ENCODE assay signal across 14 cellular contexts in the genomic region with DNA sequence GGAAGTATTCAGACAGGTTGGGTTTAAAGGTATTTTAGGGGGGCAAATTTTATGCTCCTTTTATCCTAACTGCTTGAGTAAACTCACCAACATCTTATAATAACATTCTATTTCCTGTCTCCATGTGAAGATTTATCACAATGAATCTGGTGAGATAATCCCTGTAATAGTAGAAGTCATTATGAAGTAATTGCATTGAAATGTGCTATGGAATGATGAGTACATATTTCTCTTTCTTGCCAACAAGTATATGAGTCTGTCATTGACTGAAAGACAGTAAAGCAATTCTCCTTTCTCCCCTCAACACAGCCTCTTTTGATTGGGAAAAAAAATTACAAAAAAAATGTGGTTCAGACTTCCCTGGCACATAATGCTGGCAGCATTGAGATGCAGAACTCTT.
A peak's percentile ranks its signal among the peaks of the same experiment; 100 is the strongest.
DNase-seq lines count a peak whose midpoint lies in the region; ATAC-seq and TF ChIP-seq lines count a peak whose summit lies in the region.
"Had no signal": no experiment of that assay in that cellular context is flagged by ENCODE, and none has a peak within 500 bp of the region (broad histone marks: within the 10 kb centered on the region; RNA-seq: fewer than 3 reads in every experiment).

No MANE protein-coding gene starts in this region.

- H3K9me3 Mint-ChIP-seq in effector memory CD8-positive, alpha-beta T cell, result peaks cover 0 to 2% of the 10 kb centered on the region in 2 donors
- H3K9me3 Mint-ChIP-seq: activated naive CD8-positive, alpha-beta T cell treated with anti-CD3 and anti-CD28 coated beads, Interleukin-2, amount 10 ng/mL, durations not matched to agents 7 days and 5 days; CD8-positive, alpha-beta memory T cell had no signal

- H3K36me3 ChIP-seq in left ventricle myocardium inferior, result no peaks in the 10 kb centered on the region

- H3K27ac Mint-ChIP-seq in effector memory CD8-positive, alpha-beta T cell, result no peak overlapping the region
- H3K27ac Mint-ChIP-seq: activated naive CD8-positive, alpha-beta T cell treated with anti-CD3 and anti-CD28 coated beads, Interleukin-2, amount 10 ng/mL, durations not matched to agents 7 days and 5 days; CD8-positive, alpha-beta memory T cell had no signal

- no peaks in the 10 kb centered on the region for H3K27me3 ChIP-seq in left ventricle myocardium inferior (ENCODE audit: low read depth)

- no peaks in the 10 kb centered on the region for H3K27me3 Mint-ChIP-seq in effector memory CD8-positive, alpha-beta T cell

- intact Hi-C loops in left ventricle myocardium inferior (cut with micrococcal nuclease), result no loop called here

- ATAC-seq in effector memory CD8-positive, alpha-beta T cell (replicated peaks), result no peak
- ATAC-seq: psoas muscle; stimulated activated naive CD8-positive, alpha-beta T cell treated with anti-CD3 and anti-CD28 coated beads, Interleukin-15, Interleukin-2, amounts not matched to agents 100 U/mL and 50 U/mL, for 24 hours had no signal

- H3K36me3 Mint-ChIP-seq in effector memory CD8-positive, alpha-beta T cell (ENCODE audit: insufficient read depth), result no peaks in the 10 kb centered on the region
- H3K36me3 Mint-ChIP-seq: activated naive CD8-positive, alpha-beta T cell treated with anti-CD3 and anti-CD28 coated beads, Interleukin-2, amount 10 ng/mL, durations not matched to agents 7 days and 5 days; CD8-positive, alpha-beta memory T cell had no signal

- no peak overlapping the region for H3K4me3 Mint-ChIP-seq in effector memory CD8-positive, alpha-beta T cell
- H3K4me3 Mint-ChIP-seq: activated naive CD8-positive, alpha-beta T cell treated with anti-CD3 and anti-CD28 coated beads, Interleukin-2, amount 10 ng/mL, durations not matched to agents 7 days and 5 days; CD8-positive, alpha-beta memory T cell had no signal

- H3K4me1 Mint-ChIP-seq in effector memory CD8-positive, alpha-beta T cell (ENCODE audit: low read depth in 2 of 2), result no peaks in the 10 kb centered on the region
- H3K4me1 Mint-ChIP-seq: CD8-positive, alpha-beta memory T cell had no signal

- no peaks in the 10 kb centered on the region for H3K9me3 ChIP-seq in left ventricle myocardium inferior (replicated peaks)
- H3K9me3 ChIP-seq: psoas muscle had no signal

- H3K27ac ChIP-seq in epithelial cell of prostate, result peak overlapping the region; percentile 88
- no peak overlapping the region for H3K27ac ChIP-seq in left ventricle myocardium inferior (replicated peaks)
- H3K27ac ChIP-seq: psoas muscle had no signal

- no peaks in the 10 kb centered on the region for H3K4me1 ChIP-seq in left ventricle myocardium inferior
- H3K4me1 ChIP-seq: psoas muscle had no signal

- DNase-seq in Daoy (ENCODE audit: low read depth) (peak; percentile 68), RPMI7951 (ENCODE audit: low read depth) (peak; percentile 64), epithelial cell of prostate (ENCODE audit: low read depth, low spot score) (peak; percentile 37), pulmonary artery endothelial cell (ENCODE audit: low read depth, low spot score) (peak; percentile 41), ecto neural progenitor cell (ENCODE audit: low spot score) (no peak), left ventricle myocardium inferior (no peak), D341Med (ENCODE audit: low spot score) (no peak)
- no peak for DNase-seq in effector memory CD8-positive, alpha-beta T cell
- DNase-seq: activated CD8-positive, alpha-beta memory T cell treated with anti-CD3 and anti-CD28 coated beads, Interleukin-2, amount 50 U/mL, for 4 hours; activated naive CD8-positive, alpha-beta T cell treated with anti-CD3 and anti-CD28 coated beads, Interleukin-2, amount 10 ng/mL, durations not matched to agents 7 days and 5 days; CD8-positive, alpha-beta memory T cell; effector memory CD4-positive, alpha-beta T cell; psoas muscle; stimulated activated naive CD8-positive, alpha-beta T cell treated with anti-CD3 and anti-CD28 coated beads, Interleukin-15, Interleukin-2, amounts not matched to agents 100 U/mL and 50 U/mL, for 24 hours had no signal

- TF ChIP-seq CTCF in left ventricle myocardium inferior (IDR thresholded peaks at IDR 0.05; ENCODE audit: borderline replicate concordance), result no peak

- no peak overlapping the region for H3K4me3 ChIP-seq in left ventricle myocardium inferior
- H3K4me3 ChIP-seq: psoas muscle had no signal

Comparison
In these comparisons a context has a peak if more than half of its experiments do, and no peak if none do; other contexts are left out.
1. DNase-seq: peak in Daoy (single experiment), RPMI7951 (single experiment), epithelial cell of prostate (single experiment) and pulmonary artery endothelial cell (single experiment); none in ecto neural progenitor cell (single experiment), left ventricle myocardium inferior (single experiment), D341Med (single experiment) and effector memory CD8-positive, alpha-beta T cell (0 of 3).